1 cellular context compared by ENCODE assay signal in the genomic region with DNA sequence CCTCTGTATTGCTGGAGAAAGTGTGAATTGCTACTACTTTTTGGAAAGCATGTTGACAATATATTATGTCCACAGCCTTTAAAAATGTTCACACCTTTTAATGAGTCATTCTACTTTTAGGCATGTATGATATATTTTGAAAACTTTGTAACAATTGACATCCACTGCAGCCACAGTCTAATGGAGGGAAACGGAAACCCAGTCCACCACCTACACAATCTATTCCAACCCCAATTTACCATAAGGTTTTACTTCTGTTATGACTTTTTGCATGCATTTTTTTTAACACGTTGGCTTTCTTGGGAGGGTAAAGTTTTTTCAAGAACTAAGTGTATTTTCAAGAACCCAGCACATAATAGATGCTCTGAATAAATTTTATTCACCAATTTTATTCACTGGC.
A peak's percentile ranks its signal among the peaks of the same experiment; 100 is the strongest.
TF ChIP-seq lines count a peak whose summit lies in the region.

No MANE protein-coding gene starts in this region.

TF ChIP-seq in GM12878, 131 proteins besides CTCF, POLR2A, EP300 and RAD21 (continued from another document and continues in another):
- TF ChIP-seq, protein P1, sequence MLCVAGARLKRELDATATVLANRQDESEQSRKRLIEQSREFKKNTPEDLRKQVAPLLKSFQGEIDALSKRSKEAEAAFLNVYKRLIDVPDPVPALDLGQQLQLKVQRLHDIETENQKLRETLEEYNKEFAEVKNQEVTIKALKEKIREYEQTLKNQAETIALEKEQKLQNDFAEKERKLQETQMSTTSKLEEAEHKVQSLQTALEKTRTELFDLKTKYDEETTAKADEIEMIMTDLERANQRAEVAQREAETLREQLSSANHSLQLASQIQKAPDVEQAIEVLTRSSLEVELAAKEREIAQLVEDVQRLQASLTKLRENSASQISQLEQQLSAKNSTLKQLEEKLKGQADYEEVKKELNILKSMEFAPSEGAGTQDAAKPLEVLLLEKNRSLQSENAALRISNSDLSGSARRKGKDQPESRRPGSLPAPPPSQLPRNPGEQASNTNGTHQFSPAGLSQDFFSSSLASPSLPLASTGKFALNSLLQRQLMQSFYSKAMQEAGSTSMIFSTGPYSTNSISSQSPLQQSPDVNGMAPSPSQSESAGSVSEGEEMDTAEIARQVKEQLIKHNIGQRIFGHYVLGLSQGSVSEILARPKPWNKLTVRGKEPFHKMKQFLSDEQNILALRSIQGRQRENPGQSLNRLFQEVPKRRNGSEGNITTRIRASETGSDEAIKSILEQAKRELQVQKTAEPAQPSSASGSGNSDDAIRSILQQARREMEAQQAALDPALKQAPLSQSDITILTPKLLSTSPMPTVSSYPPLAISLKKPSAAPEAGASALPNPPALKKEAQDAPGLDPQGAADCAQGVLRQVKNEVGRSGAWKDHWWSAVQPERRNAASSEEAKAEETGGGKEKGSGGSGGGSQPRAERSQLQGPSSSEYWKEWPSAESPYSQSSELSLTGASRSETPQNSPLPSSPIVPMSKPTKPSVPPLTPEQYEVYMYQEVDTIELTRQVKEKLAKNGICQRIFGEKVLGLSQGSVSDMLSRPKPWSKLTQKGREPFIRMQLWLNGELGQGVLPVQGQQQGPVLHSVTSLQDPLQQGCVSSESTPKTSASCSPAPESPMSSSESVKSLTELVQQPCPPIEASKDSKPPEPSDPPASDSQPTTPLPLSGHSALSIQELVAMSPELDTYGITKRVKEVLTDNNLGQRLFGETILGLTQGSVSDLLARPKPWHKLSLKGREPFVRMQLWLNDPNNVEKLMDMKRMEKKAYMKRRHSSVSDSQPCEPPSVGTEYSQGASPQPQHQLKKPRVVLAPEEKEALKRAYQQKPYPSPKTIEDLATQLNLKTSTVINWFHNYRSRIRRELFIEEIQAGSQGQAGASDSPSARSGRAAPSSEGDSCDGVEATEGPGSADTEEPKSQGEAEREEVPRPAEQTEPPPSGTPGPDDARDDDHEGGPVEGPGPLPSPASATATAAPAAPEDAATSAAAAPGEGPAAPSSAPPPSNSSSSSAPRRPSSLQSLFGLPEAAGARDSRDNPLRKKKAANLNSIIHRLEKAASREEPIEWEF (IDR thresholded peaks at IDR 0.05; ENCODE audit: insufficient replicate concordance, low read depth, low read length), result no peak
- TF ChIP-seq CBX5 (IDR thresholded peaks at IDR 0.05; ENCODE audit: low read depth) (peak; percentile 86), BHLHE40 (IDR thresholded peaks at IDR 0.05; ENCODE audit: borderline replicate concordance in 1 of 2, low read depth in 2 of 2, low read length in 1 of 2) (peak; percentile 66 to 73; a peak in 2 of 4 replicates), SREBF1 (IDR thresholded peaks at IDR 0.05; ENCODE audit: low read length) (peak; percentile 95), KAT2A (conservative IDR thresholded peaks at IDR 0.05; ENCODE audit: control insufficient read depth, low read depth, low read length) (no peak), EGR1 (IDR thresholded peaks at IDR 0.05; ENCODE audit: borderline replicate concordance in 1 of 2, low read depth in 2 of 2, low read length in 2 of 2) (no peak), SIN3A (IDR thresholded peaks at IDR 0.05; ENCODE audit: low read depth, low read length) (no peak), TCF7 (IDR thresholded peaks at IDR 0.05; ENCODE audit: borderline replicate concordance) (peak; percentile 72; the same call in 1 of the 2 replicates), ETV6 (conservative IDR thresholded peaks at IDR 0.05 in 1 of 2, IDR thresholded peaks at IDR 0.05 in 1 of 2; ENCODE audit: borderline replicate concordance in 1 of 2, low read depth in 1 of 2) (peak in 1 of 2 experiments; percentile 83; a peak in 2 of 4 replicates), HDAC6 (IDR thresholded peaks at IDR 0.05; ENCODE audit: unreplicated experiment) (no peak), CHD4 (IDR thresholded peaks at IDR 0.05) (no peak), TCF12 (IDR thresholded peaks at IDR 0.05; ENCODE audit: low read depth, low read length) (peak; percentile 65; the same call in 1 of the 2 replicates), NFIC (IDR thresholded peaks at IDR 0.05; ENCODE audit: low read depth, low read length) (peak; percentile 97), ZNF207 (IDR thresholded peaks at IDR 0.05; ENCODE audit: borderline replicate concordance) (peak; percentile 42; the same call in 1 of the 2 replicates), MXI1 (IDR thresholded peaks at IDR 0.05; ENCODE audit: low read depth, low read length) (no peak), SMAD1 (IDR thresholded peaks at IDR 0.05; ENCODE audit: low read depth, partially characterized antibody) (no peak), CBFB (IDR thresholded peaks at IDR 0.05; ENCODE audit: low read depth) (peak; percentile 90), EED (IDR thresholded peaks at IDR 0.05; ENCODE audit: low read depth) (peak; percentile 84), PAX5 (IDR thresholded peaks at IDR 0.05; ENCODE audit: borderline replicate concordance, low read depth, low read length) (peak; percentile 98), GABPA (IDR thresholded peaks at IDR 0.05; ENCODE audit: low read depth) (peak; percentile 76), RB1 (IDR thresholded peaks at IDR 0.05; ENCODE audit: borderline replicate concordance) (no peak), FOXM1 (IDR thresholded peaks at IDR 0.05; ENCODE audit: low read depth, low read length) (peak; percentile 98), CREB1 (IDR thresholded peaks at IDR 0.05; ENCODE audit: low read depth) (peak; percentile 50), CREM (IDR thresholded peaks at IDR 0.05; ENCODE audit: low read depth) (peak; percentile 84), BRCA1 (IDR thresholded peaks at IDR 0.05; ENCODE audit: low read depth, low read length) (no peak), SPI1 (IDR thresholded peaks at IDR 0.05; ENCODE audit: borderline replicate concordance, insufficient read depth, low read depth, low read length) (no peak; the same call in 1 of the 2 replicates), JUNB (IDR thresholded peaks at IDR 0.05) (peak; percentile 98), MTA2 (IDR thresholded peaks at IDR 0.05; ENCODE audit: low read depth) (peak; percentile 98), SRF (IDR thresholded peaks at IDR 0.05; ENCODE audit: low read depth in 2 of 2, low read length in 2 of 2) (no peak), ZNF622 (IDR thresholded peaks at IDR 0.05) (no peak), BCL11A (IDR thresholded peaks at IDR 0.05; ENCODE audit: low read depth, low read length) (peak; percentile 99)
- TF ChIP-seq, protein P2, sequence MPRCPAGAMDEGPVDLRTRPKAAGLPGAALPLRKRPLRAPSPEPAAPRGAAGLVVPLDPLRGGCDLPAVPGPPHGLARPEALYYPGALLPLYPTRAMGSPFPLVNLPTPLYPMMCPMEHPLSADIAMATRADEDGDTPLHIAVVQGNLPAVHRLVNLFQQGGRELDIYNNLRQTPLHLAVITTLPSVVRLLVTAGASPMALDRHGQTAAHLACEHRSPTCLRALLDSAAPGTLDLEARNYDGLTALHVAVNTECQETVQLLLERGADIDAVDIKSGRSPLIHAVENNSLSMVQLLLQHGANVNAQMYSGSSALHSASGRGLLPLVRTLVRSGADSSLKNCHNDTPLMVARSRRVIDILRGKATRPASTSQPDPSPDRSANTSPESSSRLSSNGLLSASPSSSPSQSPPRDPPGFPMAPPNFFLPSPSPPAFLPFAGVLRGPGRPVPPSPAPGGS (IDR thresholded peaks at IDR 0.05; ENCODE audit: borderline replicate concordance, insufficient read depth, low read depth, low read length, poor library complexity, severe bottlenecking), result peak; percentile 62
- TF ChIP-seq, protein P3, sequence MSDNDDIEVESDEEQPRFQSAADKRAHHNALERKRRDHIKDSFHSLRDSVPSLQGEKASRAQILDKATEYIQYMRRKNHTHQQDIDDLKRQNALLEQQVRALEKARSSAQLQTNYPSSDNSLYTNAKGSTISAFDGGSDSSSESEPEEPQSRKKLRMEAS (IDR thresholded peaks at IDR 0.05; ENCODE audit: low read depth, low read length), result no peak
- TF ChIP-seq, protein P4, sequence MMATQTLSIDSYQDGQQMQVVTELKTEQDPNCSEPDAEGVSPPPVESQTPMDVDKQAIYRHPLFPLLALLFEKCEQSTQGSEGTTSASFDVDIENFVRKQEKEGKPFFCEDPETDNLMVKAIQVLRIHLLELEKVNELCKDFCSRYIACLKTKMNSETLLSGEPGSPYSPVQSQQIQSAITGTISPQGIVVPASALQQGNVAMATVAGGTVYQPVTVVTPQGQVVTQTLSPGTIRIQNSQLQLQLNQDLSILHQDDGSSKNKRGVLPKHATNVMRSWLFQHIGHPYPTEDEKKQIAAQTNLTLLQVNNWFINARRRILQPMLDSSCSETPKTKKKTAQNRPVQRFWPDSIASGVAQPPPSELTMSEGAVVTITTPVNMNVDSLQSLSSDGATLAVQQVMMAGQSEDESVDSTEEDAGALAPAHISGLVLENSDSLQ (IDR thresholded peaks at IDR 0.05), result peak; percentile 64
- TF ChIP-seq, protein P5, sequence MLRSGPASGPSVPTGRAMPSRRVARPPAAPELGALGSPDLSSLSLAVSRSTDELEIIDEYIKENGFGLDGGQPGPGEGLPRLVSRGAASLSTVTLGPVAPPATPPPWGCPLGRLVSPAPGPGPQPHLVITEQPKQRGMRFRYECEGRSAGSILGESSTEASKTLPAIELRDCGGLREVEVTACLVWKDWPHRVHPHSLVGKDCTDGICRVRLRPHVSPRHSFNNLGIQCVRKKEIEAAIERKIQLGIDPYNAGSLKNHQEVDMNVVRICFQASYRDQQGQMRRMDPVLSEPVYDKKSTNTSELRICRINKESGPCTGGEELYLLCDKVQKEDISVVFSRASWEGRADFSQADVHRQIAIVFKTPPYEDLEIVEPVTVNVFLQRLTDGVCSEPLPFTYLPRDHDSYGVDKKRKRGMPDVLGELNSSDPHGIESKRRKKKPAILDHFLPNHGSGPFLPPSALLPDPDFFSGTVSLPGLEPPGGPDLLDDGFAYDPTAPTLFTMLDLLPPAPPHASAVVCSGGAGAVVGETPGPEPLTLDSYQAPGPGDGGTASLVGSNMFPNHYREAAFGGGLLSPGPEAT (IDR thresholded peaks at IDR 0.05; ENCODE audit: low read depth), result peak; percentile 94
- TF ChIP-seq, protein P6, sequence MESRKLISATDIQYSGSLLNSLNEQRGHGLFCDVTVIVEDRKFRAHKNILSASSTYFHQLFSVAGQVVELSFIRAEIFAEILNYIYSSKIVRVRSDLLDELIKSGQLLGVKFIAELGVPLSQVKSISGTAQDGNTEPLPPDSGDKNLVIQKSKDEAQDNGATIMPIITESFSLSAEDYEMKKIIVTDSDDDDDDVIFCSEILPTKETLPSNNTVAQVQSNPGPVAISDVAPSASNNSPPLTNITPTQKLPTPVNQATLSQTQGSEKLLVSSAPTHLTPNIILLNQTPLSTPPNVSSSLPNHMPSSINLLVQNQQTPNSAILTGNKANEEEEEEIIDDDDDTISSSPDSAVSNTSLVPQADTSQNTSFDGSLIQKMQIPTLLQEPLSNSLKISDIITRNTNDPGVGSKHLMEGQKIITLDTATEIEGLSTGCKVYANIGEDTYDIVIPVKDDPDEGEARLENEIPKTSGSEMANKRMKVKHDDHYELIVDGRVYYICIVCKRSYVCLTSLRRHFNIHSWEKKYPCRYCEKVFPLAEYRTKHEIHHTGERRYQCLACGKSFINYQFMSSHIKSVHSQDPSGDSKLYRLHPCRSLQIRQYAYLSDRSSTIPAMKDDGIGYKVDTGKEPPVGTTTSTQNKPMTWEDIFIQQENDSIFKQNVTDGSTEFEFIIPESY (IDR thresholded peaks at IDR 0.05), result no peak
- TF ChIP-seq, protein P7, sequence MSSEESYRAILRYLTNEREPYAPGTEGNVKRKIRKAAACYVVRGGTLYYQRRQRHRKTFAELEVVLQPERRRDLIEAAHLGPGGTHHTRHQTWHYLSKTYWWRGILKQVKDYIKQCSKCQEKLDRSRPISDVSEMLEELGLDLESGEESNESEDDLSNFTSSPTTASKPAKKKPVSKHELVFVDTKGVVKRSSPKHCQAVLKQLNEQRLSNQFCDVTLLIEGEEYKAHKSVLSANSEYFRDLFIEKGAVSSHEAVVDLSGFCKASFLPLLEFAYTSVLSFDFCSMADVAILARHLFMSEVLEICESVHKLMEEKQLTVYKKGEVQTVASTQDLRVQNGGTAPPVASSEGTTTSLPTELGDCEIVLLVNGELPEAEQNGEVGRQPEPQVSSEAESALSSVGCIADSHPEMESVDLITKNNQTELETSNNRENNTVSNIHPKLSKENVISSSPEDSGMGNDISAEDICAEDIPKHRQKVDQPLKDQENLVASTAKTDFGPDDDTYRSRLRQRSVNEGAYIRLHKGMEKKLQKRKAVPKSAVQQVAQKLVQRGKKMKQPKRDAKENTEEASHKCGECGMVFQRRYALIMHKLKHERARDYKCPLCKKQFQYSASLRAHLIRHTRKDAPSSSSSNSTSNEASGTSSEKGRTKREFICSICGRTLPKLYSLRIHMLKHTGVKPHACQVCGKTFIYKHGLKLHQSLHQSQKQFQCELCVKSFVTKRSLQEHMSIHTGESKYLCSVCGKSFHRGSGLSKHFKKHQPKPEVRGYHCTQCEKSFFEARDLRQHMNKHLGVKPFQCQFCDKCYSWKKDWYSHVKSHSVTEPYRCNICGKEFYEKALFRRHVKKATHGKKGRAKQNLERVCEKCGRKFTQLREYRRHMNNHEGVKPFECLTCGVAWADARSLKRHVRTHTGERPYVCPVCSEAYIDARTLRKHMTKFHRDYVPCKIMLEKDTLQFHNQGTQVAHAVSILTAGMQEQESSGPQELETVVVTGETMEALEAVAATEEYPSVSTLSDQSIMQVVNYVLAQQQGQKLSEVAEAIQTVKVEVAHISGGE (CRISPR knock-in tag; IDR thresholded peaks at IDR 0.05), result no peak
- TF ChIP-seq, protein P8, sequence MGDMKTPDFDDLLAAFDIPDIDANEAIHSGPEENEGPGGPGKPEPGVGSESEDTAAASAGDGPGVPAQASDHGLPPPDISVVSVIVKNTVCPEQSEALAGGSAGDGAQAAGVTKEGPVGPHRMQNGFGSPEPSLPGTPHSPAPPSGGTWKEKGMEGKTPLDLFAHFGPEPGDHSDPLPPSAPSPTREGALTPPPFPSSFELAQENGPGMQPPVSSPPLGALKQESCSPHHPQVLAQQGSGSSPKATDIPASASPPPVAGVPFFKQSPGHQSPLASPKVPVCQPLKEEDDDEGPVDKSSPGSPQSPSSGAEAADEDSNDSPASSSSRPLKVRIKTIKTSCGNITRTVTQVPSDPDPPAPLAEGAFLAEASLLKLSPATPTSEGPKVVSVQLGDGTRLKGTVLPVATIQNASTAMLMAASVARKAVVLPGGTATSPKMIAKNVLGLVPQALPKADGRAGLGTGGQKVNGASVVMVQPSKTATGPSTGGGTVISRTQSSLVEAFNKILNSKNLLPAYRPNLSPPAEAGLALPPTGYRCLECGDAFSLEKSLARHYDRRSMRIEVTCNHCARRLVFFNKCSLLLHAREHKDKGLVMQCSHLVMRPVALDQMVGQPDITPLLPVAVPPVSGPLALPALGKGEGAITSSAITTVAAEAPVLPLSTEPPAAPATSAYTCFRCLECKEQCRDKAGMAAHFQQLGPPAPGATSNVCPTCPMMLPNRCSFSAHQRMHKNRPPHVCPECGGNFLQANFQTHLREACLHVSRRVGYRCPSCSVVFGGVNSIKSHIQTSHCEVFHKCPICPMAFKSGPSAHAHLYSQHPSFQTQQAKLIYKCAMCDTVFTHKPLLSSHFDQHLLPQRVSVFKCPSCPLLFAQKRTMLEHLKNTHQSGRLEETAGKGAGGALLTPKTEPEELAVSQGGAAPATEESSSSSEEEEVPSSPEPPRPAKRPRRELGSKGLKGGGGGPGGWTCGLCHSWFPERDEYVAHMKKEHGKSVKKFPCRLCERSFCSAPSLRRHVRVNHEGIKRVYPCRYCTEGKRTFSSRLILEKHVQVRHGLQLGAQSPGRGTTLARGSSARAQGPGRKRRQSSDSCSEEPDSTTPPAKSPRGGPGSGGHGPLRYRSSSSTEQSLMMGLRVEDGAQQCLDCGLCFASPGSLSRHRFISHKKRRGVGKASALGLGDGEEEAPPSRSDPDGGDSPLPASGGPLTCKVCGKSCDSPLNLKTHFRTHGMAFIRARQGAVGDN (IDR thresholded peaks at IDR 0.05), result no peak
